Comparison of ENCODE assay signal across 1 cellular context in genomic region chr15:31457161-31457560, GRCh38.
TF ChIP-seq lines count a peak whose summit lies in the region.

No MANE protein-coding gene starts in this region.

TF ChIP-seq in IMR-90, 13 proteins besides CTCF, POLR2A, EP300 and RAD21 (continued from another document):
- TF ChIP-seq CEBPB (IDR thresholded peaks at IDR 0.05; ENCODE audit: low read depth, low read length), result no peak
- TF ChIP-seq NFE2L2 (IDR thresholded peaks at IDR 0.05; ENCODE audit: low read depth, low read length), result no peak
- TF ChIP-seq RFX5 (IDR thresholded peaks at IDR 0.05; ENCODE audit: low read depth, low read length), result no peak
- TF ChIP-seq CHD1 (IDR thresholded peaks at IDR 0.05; ENCODE audit: low read depth, low read length), result no peak
- no peak for TF ChIP-seq FOS (IDR thresholded peaks at IDR 0.05; ENCODE audit: low read depth, low read length)
